In genomic region chr12:27631365-27631764, GRCh38 we compare ENCODE assay signal across 17 cellular contexts.
DNase-seq lines count a peak whose midpoint lies in the region; ATAC-seq, FAIRE-seq and TF ChIP-seq lines count a peak whose summit lies in the region.
"Had no signal": no experiment of that assay in that cellular context is flagged by ENCODE, and none has a peak within 500 bp of the region (broad histone marks: within the 10 kb centered on the region; RNA-seq: fewer than 3 reads in every experiment).

No MANE protein-coding gene starts in this region.

- H2BK12ac ChIP-seq in mesenchymal stem cell (ENCODE audit: low read length in 2 of 2), result no peak overlapping the region

- H3K4ac ChIP-seq in mesenchymal stem cell (ENCODE audit: low read depth in 1 of 2, low read length in 2 of 2), result no peak overlapping the region

- no peak overlapping the region for H2AK5ac ChIP-seq in mesenchymal stem cell (ENCODE audit: low read length, severe bottlenecking)

- peak; percentile 11 for ATAC-seq in Right ventricle myocardium inferior
- no peak for ATAC-seq in A549
- ATAC-seq: CD8-positive, alpha-beta T cell; GM12878 had no signal

- H3K23ac ChIP-seq in mesenchymal stem cell (ENCODE audit: low read length in 2 of 2), result no peak overlapping the region

- H3K79me1 ChIP-seq in mesenchymal stem cell (replicated peaks; ENCODE audit: low read length, poor library complexity, severe bottlenecking), result peaks cover 5% of the 10 kb centered on the region

- POLR2A ChIA-PET in A549 (lab: Yijun Ruan, JAX), result no interaction called here

- TF ChIP-seq EP300 in A549 (IDR thresholded peaks at IDR 0.05), result no peak

- H3K27ac ChIP-seq in right atrium auricular region (no peak overlapping the region), A549 (no peak overlapping the region), ascending aorta (peak overlapping the region; percentile 48 to 88), mesenchymal stem cell (ENCODE audit: low read length, poor library complexity, severe bottlenecking) (no peak overlapping the region)
- H3K27ac ChIP-seq: 22Rv1; BLaER1 treated with 17β-estradiol and CSF1 and Interleukin-3, amounts not matched to agents 10 nM and 100 nM had no signal

- H2BK5ac ChIP-seq in mesenchymal stem cell (ENCODE audit: low read depth, low read length, poor library complexity, severe bottlenecking), result no peak overlapping the region

- H2BK15ac ChIP-seq in mesenchymal stem cell (ENCODE audit: low read depth, poor library complexity, severe bottlenecking), result no peak overlapping the region

- peaks cover 11% of the 10 kb centered on the region for H3K36me3 ChIP-seq in right atrium auricular region
- no peaks in the 10 kb centered on the region for H3K36me3 ChIP-seq in ascending aorta
- H3K36me3 ChIP-seq in mesenchymal stem cell (ENCODE audit: control insufficient read depth in 1 of 2, insufficient read depth in 2 of 2, low read depth in 1 of 2, low read length in 2 of 2), result peaks cover 0 to 25% of the 10 kb centered on the region in 2 experiments

- H3K4me2 ChIP-seq in A549 (no peak overlapping the region), mesenchymal stem cell (ENCODE audit: low read length, poor library complexity, severe bottlenecking) (no peak overlapping the region)
- H3K4me2 ChIP-seq: BLaER1 treated with 17β-estradiol and CSF1 and Interleukin-3, amounts not matched to agents 10 nM and 100 nM had no signal

- no peak for FAIRE-seq in A549 (lab: Jason Lieb, UNC)
- FAIRE-seq: GM12878 had no signal

- CTCF ChIA-PET in A549 (lab: Yijun Ruan, JAX), result interaction anchor here (1.3 kb wide), 1 partner anchor 184 kb away, joined by 3 read pairs; the partner anchor contains the start of gene SMCO2

- H3K4me1 ChIP-seq in right atrium auricular region, result peaks cover 0 to 30% of the 10 kb centered on the region in 2 donors
- peaks cover 27% of the 10 kb centered on the region for H3K4me1 ChIP-seq in A549
- peaks cover 12 to 35% of the 10 kb centered on the region in 2 donors for H3K4me1 ChIP-seq in ascending aorta
- H3K4me1 ChIP-seq in mesenchymal stem cell (ENCODE audit: control insufficient read depth, insufficient read depth, low read depth, low read length), result peaks cover 7% of the 10 kb centered on the region

- DNase-seq in Right ventricle myocardium inferior (ENCODE audit: missing footprints) (no peak), right atrium auricular region (ENCODE audit: low spot score) (no peak), A549 (ENCODE audit: low read depth in 1 of 2, low spot score in 1 of 2) (no peak), ascending aorta (ENCODE audit: low spot score in 2 of 2) (no peak), mesenchymal stem cell (no peak), inferior parietal cortex (ENCODE audit: extremely low spot score) (no peak), hypothalamus (lab: John Stamatoyannopoulos, UW) (no peak), NCI-H524 treated with DMSO at 0.1 percent for 48 hours (lab: John Stamatoyannopoulos, UW) (no peak)
- DNase-seq: Calu3; CD8-positive, alpha-beta T cell; DMS79 treated with DMSO at 0.1 percent for 48 hours; GF-D8; GOT3; H7 had no signal

- no peak for TF ChIP-seq RAD21 in A549 (conservative IDR thresholded peaks at IDR 0.05 in 1 of 2, IDR thresholded peaks at IDR 0.05 in 1 of 2)

- H4K91ac ChIP-seq in mesenchymal stem cell (ENCODE audit: low read length), result no peak overlapping the region

- TF ChIP-seq CTCF in right atrium auricular region (IDR thresholded peaks at IDR 0.05), result no peak
- TF ChIP-seq CTCF in A549 (IDR thresholded peaks at IDR 0.05), result no peak
- TF ChIP-seq CTCF in ascending aorta (IDR thresholded peaks at IDR 0.05), result no peak

- no peak for TF ChIP-seq POLR2A in A549 (IDR thresholded peaks at IDR 0.05; ENCODE audit: low read length)

- WGBS in A549 (ENCODE audit: missing lambda C conversion rate), result 89% methylated on average over 5 of the region's 5 CpGs
- no CpG with 5 or more reads among the region's 5 CpGs for WGBS in mesenchymal stem cell

- intact Hi-C loops in Right ventricle myocardium inferior (cut with DNase I) (loop anchor here (5.0 kb wide), 1 partner anchor 109 kb away; the partner anchor contains the start of gene PPFIBP1), ascending aorta (cut with DNase I) (loop anchor here (5.0 kb wide), 1 partner anchor 204 kb away; no protein-coding TSS in a partner anchor)

- H4K8ac ChIP-seq in mesenchymal stem cell (ENCODE audit: low read length), result no peak overlapping the region

- H3K9me3 ChIP-seq in right atrium auricular region (no peaks in the 10 kb centered on the region), A549 (no peaks in the 10 kb centered on the region), ascending aorta (no peaks in the 10 kb centered on the region), mesenchymal stem cell (ENCODE audit: control insufficient read depth, low read length) (no peaks in the 10 kb centered on the region)

- H2BK120ac ChIP-seq in mesenchymal stem cell (ENCODE audit: low read depth, low read length), result no peak overlapping the region

- H3K9ac ChIP-seq in mesenchymal stem cell (ENCODE audit: low read length), result peak overlapping the region; percentile 2
- H3K9ac ChIP-seq: BLaER1 treated with 17β-estradiol and CSF1 and Interleukin-3, amounts not matched to agents 10 nM and 100 nM had no signal

- H3K4me3 ChIP-seq in right atrium auricular region (no peak overlapping the region), A549 (no peak overlapping the region), ascending aorta (no peak overlapping the region), mesenchymal stem cell (ENCODE audit: insufficient read depth in 1 of 2, low read depth in 1 of 2, low read length in 2 of 2) (no peak overlapping the region)
- H3K4me3 ChIP-seq: BLaER1 treated with 17β-estradiol and CSF1 and Interleukin-3, amounts not matched to agents 10 nM and 100 nM; GM12878 had no signal

- no peak overlapping the region for H3K18ac ChIP-seq in mesenchymal stem cell (ENCODE audit: low read depth in 1 of 2, low read length in 2 of 2)

- H3K27me3 ChIP-seq in right atrium auricular region (no peaks in the 10 kb centered on the region), ascending aorta (no peaks in the 10 kb centered on the region), mesenchymal stem cell (ENCODE audit: control insufficient read depth in 1 of 2, insufficient read depth in 1 of 2, low read length in 2 of 2) (no peaks in the 10 kb centered on the region)
- H3K27me3 ChIP-seq: BLaER1 treated with 17β-estradiol and CSF1 and Interleukin-3, amounts not matched to agents 10 nM and 100 nM had no signal

- no peak overlapping the region for H3K14ac ChIP-seq in mesenchymal stem cell (ENCODE audit: low read length in 2 of 2)

- H2AFZ ChIP-seq in mesenchymal stem cell (ENCODE audit: low read depth, low read length), result no peak overlapping the region

TF ChIP-seq in A549, 52 proteins besides CTCF, POLR2A, EP300 and RAD21:
- TF ChIP-seq MAFK (IDR thresholded peaks at IDR 0.05; ENCODE audit: partially characterized antibody) (peak; percentile 68), CHD2 (IDR thresholded peaks at IDR 0.05; ENCODE audit: low read length, partially characterized antibody) (no peak), HOXA7 (CRISPR knock-in tag; IDR thresholded peaks at IDR 0.05) (no peak), PBX3 (IDR thresholded peaks at IDR 0.05) (no peak)

Comparison
In these comparisons a context has a peak if more than half of its experiments do, and no peak if none do; other contexts are left out.
1. H3K27ac ChIP-seq: peak in ascending aorta (2 of 2); none in right atrium auricular region (0 of 2), A549 (0 of 2) and mesenchymal stem cell (single experiment).